In genomic region chr1:27599605-27600499, GRCh38 we compare ENCODE assay signal across 9 cellular contexts. TPM values are rescaled to one million over a fixed set of nuclear protein-coding genes. Genes with fewer than 3 reads are reported as not detected.
DNase-seq lines count a peak whose midpoint lies in the region; ATAC-seq lines count a peak whose summit lies in the region.
"Had no signal": no experiment of that assay in that cellular context is flagged by ENCODE, and none has a peak within 500 bp of the region (broad histone marks: within the 10 kb centered on the region; RNA-seq: fewer than 3 reads in every experiment).

No MANE protein-coding gene starts in this region.

- POLR2A ChIA-PET in activated CD4-positive, alpha-beta T cell treated with anti-CD3 and anti-CD28 coated beads for 36 hours (lab: Charles Lee): interaction anchor here (0.5 to 0.7 kb wide), 2 partner anchors 235 to 546 kb away, joined by 4 to 5 read pairs; no protein-coding TSS in a partner anchor

- H3K9me3 Mint-ChIP-seq in activated CD4-positive, alpha-beta T cell treated with anti-CD3 and anti-CD28 coated beads for 36 hours (ENCODE audit: low read depth): no peaks in the 10 kb centered on the region
- H3K9me3 Mint-ChIP-seq in immature natural killer cell: no peaks in the 10 kb centered on the region

- H3K27ac Mint-ChIP-seq in activated CD4-positive, alpha-beta T cell treated with anti-CD3 and anti-CD28 coated beads for 36 hours: no peak overlapping the region
- H3K27ac Mint-ChIP-seq in immature natural killer cell: peak overlapping the region; percentile 25 to 78 (median 65)

- H3K4me1 ChIP-seq in SJCRH30 (peaks cover 65% of the 10 kb centered on the region), subcutaneous abdominal adipose tissue (ENCODE audit: control insufficient read depth in 5 of 5, insufficient read depth in 5 of 5, low read length in 5 of 5) (peaks cover 9 to 81% (median 75%) of the 10 kb centered on the region in 5 donors)

- H3K9me3 ChIP-seq in SJCRH30 (replicated peaks): no peaks in the 10 kb centered on the region
- H3K9me3 ChIP-seq in subcutaneous abdominal adipose tissue (ENCODE audit: control insufficient read depth in 5 of 5, low read length in 5 of 5): no peaks in the 10 kb centered on the region

- H3K27me3 ChIP-seq in SJCRH30 (no peaks in the 10 kb centered on the region), subcutaneous abdominal adipose tissue (ENCODE audit: control insufficient read depth in 5 of 5, insufficient read depth in 4 of 5, low read length in 5 of 5) (no peaks in the 10 kb centered on the region)

- no peaks in the 10 kb centered on the region for H3K27me3 Mint-ChIP-seq in activated CD4-positive, alpha-beta T cell treated with anti-CD3 and anti-CD28 coated beads for 36 hours
- H3K27me3 Mint-ChIP-seq in immature natural killer cell (ENCODE audit: low read depth in 3 of 3): peaks cover 2 to 14% (median 2%) of the 10 kb centered on the region in 3 donors

- intact Hi-C loops in activated CD4-positive, alpha-beta T cell treated with anti-CD3 and anti-CD28 coated beads for 36 hours (cut with DNase I, micrococcal nuclease): loop anchor here (1.0 to 10.0 kb wide), 2 partner anchors 44 to 275 kb away; partner anchors contain the start of gene TMEM222 (in 1 of the 2)

- no peak for ATAC-seq in activated CD4-positive, alpha-beta T cell treated with anti-CD3 and anti-CD28 coated beads for 36 hours
- ATAC-seq in HG03432 (IDR thresholded peaks at IDR 0.05; ENCODE audit: unreplicated experiment) (no peak), HG02870 (IDR thresholded peaks at IDR 0.05; ENCODE audit: unreplicated experiment) (no peak)

- peak overlapping the region in 1 of 5 donors; percentile 17 for H3K9ac ChIP-seq in subcutaneous abdominal adipose tissue (ENCODE audit: low read length in 5 of 5)

- peaks cover 36% of the 10 kb centered on the region for H3K4me1 Mint-ChIP-seq in activated CD4-positive, alpha-beta T cell treated with anti-CD3 and anti-CD28 coated beads for 36 hours
- peaks cover 34 to 39% of the 10 kb centered on the region in 2 donors for H3K4me1 Mint-ChIP-seq in immature natural killer cell

- H3K4me3 Mint-ChIP-seq in activated CD4-positive, alpha-beta T cell treated with anti-CD3 and anti-CD28 coated beads for 36 hours: no peak overlapping the region
- peak overlapping the region in 4 of 5 donors; percentile 25 to 79 (median 51) for H3K4me3 Mint-ChIP-seq in immature natural killer cell

- CTCF ChIA-PET in activated CD4-positive, alpha-beta T cell treated with anti-CD3 and anti-CD28 coated beads for 36 hours (lab: Charles Lee): interaction anchor here (0.5 to 2.3 kb wide), 9 partner anchors 32 to 1078 kb away, joined by 3 to 14 read pairs (median 4); no protein-coding TSS in a partner anchor

- peaks cover 10% of the 10 kb centered on the region; the same call in 1 of the 2 replicates for H3K36me3 ChIP-seq in SJCRH30
- peaks cover 0 to 15% (median 7%) of the 10 kb centered on the region in 5 donors for H3K36me3 ChIP-seq in subcutaneous abdominal adipose tissue (ENCODE audit: control insufficient read depth in 5 of 5, insufficient read depth in 5 of 5, low read length in 5 of 5)

- no peaks in the 10 kb centered on the region for H3K36me3 Mint-ChIP-seq in activated CD4-positive, alpha-beta T cell treated with anti-CD3 and anti-CD28 coated beads for 36 hours (ENCODE audit: low read depth)
- no peaks in the 10 kb centered on the region for H3K36me3 Mint-ChIP-seq in immature natural killer cell

- peak; percentile 34 for DNase-seq in activated CD4-positive, alpha-beta T cell treated with anti-CD3 and anti-CD28 coated beads for 36 hours
- no peak for DNase-seq in activated CD4-positive, alpha-beta T cell treated with anti-CD3 and anti-CD28 coated beads for 4 hours
- DNase-seq in SJCRH30 (peak in 1 of 2 experiments; percentile 78), immature natural killer cell (no peak), germinal center (ENCODE audit: low spot score) (no peak)
- DNase-seq: NCI-H1048 had no signal

- H3K4me3 ChIP-seq in SJCRH30 (no peak overlapping the region), subcutaneous abdominal adipose tissue (ENCODE audit: low read depth in 1 of 5, low read length in 5 of 5) (no peak overlapping the region)

- H3K27ac ChIP-seq in SJCRH30 (peak overlapping the region; percentile 57), subcutaneous abdominal adipose tissue (ENCODE audit: low read depth, low read length) (peak overlapping the region; percentile 50)

RNA-seq across cellular contexts. Expression of gene AHDC1, which starts 4.1 kb away (rescaled TPM):
- total RNA-seq in activated CD4-positive, alpha-beta T cell treated with anti-CD3 and anti-CD28 coated beads for 36 hours: 10 to 100 TPM; 10.3 to 12.1 TPM
- total RNA-seq in SJCRH30 (2014; rRNA removed; shearing (Covaris generic)): 29.7 and 30.6 TPM in 2 replicates
- 1 to 10 TPM in 2 of 3 donors, not detected in 1; 1.2 to 6.3 TPM for polyA plus RNA-seq in immature natural killer cell

RNA-seq across cellular contexts. Expression of gene FGR, which starts 35.1 kb away (rescaled TPM):
- total RNA-seq in activated CD4-positive, alpha-beta T cell treated with anti-CD3 and anti-CD28 coated beads for 36 hours: under 1 TPM in 1 of 2 experiments, not detected in 1; 0.11 TPM
- total RNA-seq in SJCRH30 (2014; rRNA removed; shearing (Covaris generic)): not detected in 2 replicates
- 100 to 1,000 TPM; 350 to 654 (median 572) TPM for polyA plus RNA-seq in immature natural killer cell
